ENCODE assay signal across 12 cellular contexts in genomic region chr9:105154723-105155191, GRCh38.
A peak's percentile ranks its signal among the peaks of the same experiment; 100 is the strongest.
DNase-seq lines count a peak whose midpoint lies in the region; ATAC-seq, FAIRE-seq and TF ChIP-seq lines count a peak whose summit lies in the region.
"Had no signal": no experiment of that assay in that cellular context is flagged by ENCODE, and none has a peak within 500 bp of the region (broad histone marks: within the 10 kb centered on the region; RNA-seq: fewer than 3 reads in every experiment).

No MANE protein-coding gene starts in this region.

- TF ChIP-seq POLR2A in A549 (IDR thresholded peaks at IDR 0.05; ENCODE audit: low read length) = no peak
- no peak for TF ChIP-seq POLR2A in ovary (IDR thresholded peaks at IDR 0.05)

- no peak overlapping the region for H3K4me3 Mint-ChIP-seq in WTC11
- H3K4me3 Mint-ChIP-seq: activated B cell treated with CpG ODN at 0.5 μM for 24 hours, type B pancreatic cell had no signal

- no peak for TF ChIP-seq RAD21 in A549 (conservative IDR thresholded peaks at IDR 0.05 in 1 of 2, IDR thresholded peaks at IDR 0.05 in 1 of 2)

- 38% methylated on average over 2 of the region's 2 CpGs for WGBS in A549 (ENCODE audit: missing lambda C conversion rate)
- 65% methylated on average over 2 of the region's 2 CpGs for WGBS in right cardiac atrium
- WGBS in ovary, 3 donors = 54 to 79% (median 77%) methylated on average over 2 of the region's 2 CpGs

- CTCF ChIA-PET in A549 (lab: Yijun Ruan, JAX) = interaction anchor here (0.7 to 9.4 kb wide), 13 partner anchors 8 to 374 kb away, joined by 3 to 185 read pairs (median 5); partner anchors contain the start of gene ABCA1
- CTCF ChIA-PET in WTC11 (lab: Charles Lee) = interaction anchor here (1.2 to 1.9 kb wide), 4 partner anchors 228 to 346 kb away, joined by 4 to 14 read pairs (median 4); no protein-coding TSS in a partner anchor

- no peaks in the 10 kb centered on the region for H3K27me3 ChIP-seq in HL-60 (ENCODE audit: insufficient read depth, poor library complexity, severe bottlenecking)
- no peaks in the 10 kb centered on the region for H3K27me3 ChIP-seq in right cardiac atrium (ENCODE audit: control insufficient read depth, insufficient read depth)
- H3K27me3 ChIP-seq in ovary = no peaks in the 10 kb centered on the region
- H3K27me3 ChIP-seq: pancreas had no signal

- no peaks in the 10 kb centered on the region for H3K27me3 Mint-ChIP-seq in WTC11 (ENCODE audit: low read depth)
- H3K27me3 Mint-ChIP-seq: activated B cell treated with CpG ODN at 0.5 μM for 24 hours, type B pancreatic cell had no signal

- H3K4me1 ChIP-seq in A549 (peaks cover 50% of the 10 kb centered on the region), right cardiac atrium (ENCODE audit: control insufficient read depth, insufficient read depth, low read length) (no peaks in the 10 kb centered on the region), ovary (ENCODE audit: insufficient read depth) (no peaks in the 10 kb centered on the region)
- H3K4me1 ChIP-seq: pancreas had no signal

- intact Hi-C loops in right cardiac atrium (cut with DNase I) = loop anchor here in 3 of 4 donors (5.0 to 10.0 kb wide), 5 partner anchors 227 to 292 kb away; partner anchors contain the start of gene ABCA1 (in 3 of the 3)
- intact Hi-C loops in ovary (cut with DNase I) = loop anchor here (5.0 to 10.0 kb wide), 6 partner anchors 180 to 292 kb away; partner anchors contain the start of gene ABCA1 (in 2 of the 4)

- DNase-seq in A549 (ENCODE audit: low read depth in 1 of 2, low spot score in 1 of 2) (peak in 1 of 2 experiments; percentile 13), HL-60 (ENCODE audit: low read depth in 1 of 2, low spot score in 1 of 2) (peak; percentile 50 to 82), WTC11 (ENCODE audit: low spot score) (no peak), right cardiac atrium (no peak), C1 segment of cervical spinal cord (lab: John Stamatoyannopoulos, UW) (no peak), ovary (no peak)
- DNase-seq: activated B cell treated with CpG ODN at 0.5 μM for 24 hours, activated gamma-delta T cell, pancreas had no signal

- H3K4me1 Mint-ChIP-seq in WTC11 = peaks cover 13% of the 10 kb centered on the region

- TF ChIP-seq CTCF in A549 (IDR thresholded peaks at IDR 0.05) (no peak), HL-60 (IDR thresholded peaks at IDR 0.05; ENCODE audit: insufficient read depth, low read length) (no peak), WTC11 (IDR thresholded peaks at IDR 0.05) (no peak), ovary (IDR thresholded peaks at IDR 0.05) (no peak)

- H3K36me3 ChIP-seq in ovary = no peaks in the 10 kb centered on the region
- H3K36me3 ChIP-seq: pancreas had no signal

- no peak for FAIRE-seq in A549 (lab: Jason Lieb, UNC)
- FAIRE-seq: pancreas had no signal

- H3K9me3 Mint-ChIP-seq in WTC11 = no peaks in the 10 kb centered on the region
- H3K9me3 Mint-ChIP-seq: activated B cell treated with CpG ODN at 0.5 μM for 24 hours, type B pancreatic cell had no signal

- H3K27ac ChIP-seq in A549 = peak overlapping the region; percentile 58 to 68; a peak in 5 of 6 replicates
- no peak overlapping the region for H3K27ac ChIP-seq in HL-60 (replicated peaks)
- no peak overlapping the region for H3K27ac ChIP-seq in right cardiac atrium (ENCODE audit: low read length)
- no peak overlapping the region for H3K27ac ChIP-seq in ovary
- H3K27ac ChIP-seq: pancreas had no signal

- ATAC-seq in A549 = peak in 1 of 2 experiments; percentile 27; a peak in 1 of 6 replicates
- ATAC-seq in WTC11 = peak; percentile 20; the same call in 1 of the 2 replicates
- peak; percentile 42 to 53 for ATAC-seq in right cardiac atrium
- no peak for ATAC-seq in HG03457 (IDR thresholded peaks at IDR 0.05; ENCODE audit: unreplicated experiment)
- no peak for ATAC-seq in GM18873 (IDR thresholded peaks at IDR 0.05; ENCODE audit: low FRiP score, unreplicated experiment)

- POLR2A ChIA-PET in A549 (lab: Yijun Ruan, JAX) (interaction anchor here (0.7 to 1.2 kb wide), 2 partner anchors 186 to 228 kb away, joined by 3 to 5 read pairs; no protein-coding TSS in a partner anchor), WTC11 (lab: Charles Lee) (no interaction called here)

- H3K27ac Mint-ChIP-seq in WTC11 = no peak overlapping the region
- H3K27ac Mint-ChIP-seq: activated B cell treated with CpG ODN at 0.5 μM for 24 hours, type B pancreatic cell had no signal

- peak overlapping the region; percentile 56 for H3K4me2 ChIP-seq in A549

- no peaks in the 10 kb centered on the region for H3K9me3 ChIP-seq in A549
- H3K9me3 ChIP-seq in right cardiac atrium (ENCODE audit: control insufficient read depth, low read length) = no peaks in the 10 kb centered on the region
- no peaks in the 10 kb centered on the region for H3K9me3 ChIP-seq in ovary
- H3K9me3 ChIP-seq: pancreas had no signal

- no peak for TF ChIP-seq EP300 in A549 (IDR thresholded peaks at IDR 0.05)
- TF ChIP-seq EP300 in ovary (IDR thresholded peaks at IDR 0.05) = no peak

- H3K36me3 Mint-ChIP-seq in WTC11 = no peaks in the 10 kb centered on the region
- H3K36me3 Mint-ChIP-seq: type B pancreatic cell had no signal

- no peak overlapping the region for H3K4me3 ChIP-seq in A549
- H3K4me3 ChIP-seq in HL-60 (replicated peaks; ENCODE audit: insufficient read depth, low read length) = no peak overlapping the region
- no peak overlapping the region for H3K4me3 ChIP-seq in right cardiac atrium (ENCODE audit: low read length)
- no peak overlapping the region for H3K4me3 ChIP-seq in ovary
- H3K4me3 ChIP-seq: pancreas had no signal

TF ChIP-seq in A549, 52 proteins besides CTCF, POLR2A, EP300 and RAD21 (continues in another document):
- no peak for TF ChIP-seq FOSL2 (IDR thresholded peaks at IDR 0.05)
- peak; percentile 45; the same call in 1 of the 2 replicates for TF ChIP-seq FOSL2 (CRISPR knock-in tag; IDR thresholded peaks at IDR 0.05)
- TF ChIP-seq ZSCAN20 (CRISPR knock-in tag; IDR thresholded peaks at IDR 0.05) = no peak
- TF ChIP-seq JUN (IDR thresholded peaks at IDR 0.05) = no peak
- TF ChIP-seq FOSB (CRISPR knock-in tag; IDR thresholded peaks at IDR 0.05) = no peak
- TF ChIP-seq BHLHE40 (IDR thresholded peaks at IDR 0.05; ENCODE audit: low read depth, low read length) = no peak
- TF ChIP-seq ESRRA (IDR thresholded peaks at IDR 0.05; ENCODE audit: borderline replicate concordance, low read length) = no peak
- no peak for TF ChIP-seq MAFK (IDR thresholded peaks at IDR 0.05; ENCODE audit: partially characterized antibody)
- no peak for TF ChIP-seq MYC (IDR thresholded peaks at IDR 0.05; ENCODE audit: borderline replicate concordance, low read length)
- peak; percentile 58 for TF ChIP-seq JUNB (IDR thresholded peaks at IDR 0.05)
- TF ChIP-seq GATA3 (IDR thresholded peaks at IDR 0.05; ENCODE audit: borderline replicate concordance) = no peak
- TF ChIP-seq, protein P1, sequence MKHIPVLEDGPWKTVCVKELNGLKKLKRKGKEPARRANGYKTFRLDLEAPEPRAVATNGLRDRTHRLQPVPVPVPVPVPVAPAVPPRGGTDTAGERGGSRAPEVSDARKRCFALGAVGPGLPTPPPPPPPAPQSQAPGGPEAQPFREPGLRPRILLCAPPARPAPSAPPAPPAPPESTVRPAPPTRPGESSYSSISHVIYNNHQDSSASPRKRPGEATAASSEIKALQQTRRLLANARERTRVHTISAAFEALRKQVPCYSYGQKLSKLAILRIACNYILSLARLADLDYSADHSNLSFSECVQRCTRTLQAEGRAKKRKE (CRISPR knock-in tag; IDR thresholded peaks at IDR 0.05; ENCODE audit: low read depth) = no peak
- no peak for TF ChIP-seq RARB (CRISPR knock-in tag; IDR thresholded peaks at IDR 0.05)
- no peak for TF ChIP-seq KDM1A (IDR thresholded peaks at IDR 0.05; ENCODE audit: low read depth)
- TF ChIP-seq PHF8 (IDR thresholded peaks at IDR 0.05; ENCODE audit: borderline replicate concordance, low read depth) = no peak
- TF ChIP-seq TFCP2L1 (CRISPR knock-in tag; IDR thresholded peaks at IDR 0.05) = no peak
- no peak for TF ChIP-seq RNF2 (IDR thresholded peaks at IDR 0.05; ENCODE audit: borderline replicate concordance, low read depth)

TF ChIP-seq in WTC11, 78 proteins besides CTCF, POLR2A, EP300 and RAD21:
- TF ChIP-seq AR (CRISPR knock-in tag; IDR thresholded peaks at IDR 0.05) (no peak), GRHL2 (CRISPR knock-in tag; IDR thresholded peaks at IDR 0.05; ENCODE audit: insufficient replicate concordance, severe bottlenecking) (no peak), E2F1 (CRISPR knock-in tag; IDR thresholded peaks at IDR 0.05) (no peak), TEAD4 (CRISPR knock-in tag; IDR thresholded peaks at IDR 0.05) (no peak)

Comparison
In these comparisons a context has a peak if more than half of its experiments do, and no peak if none do; other contexts are left out.
1. ATAC-seq: peak in WTC11 (single experiment) and right cardiac atrium (2 of 2); none in HG03457 (single experiment) and GM18873 (single experiment).
2. DNase-seq: peak in HL-60 (2 of 2); none in WTC11 (single experiment), right cardiac atrium (0 of 3), C1 segment of cervical spinal cord (0 of 14) and ovary (0 of 5).
3. H3K27ac ChIP-seq: peak in A549 (2 of 2); none in HL-60 (single experiment), right cardiac atrium (single experiment) and ovary (0 of 2).